In genomic region chr1:35882945-35883680, GRCh38 we compare ENCODE assay signal across 1 cellular context.
TF ChIP-seq lines count a peak whose summit lies in the region.

TSS of gene AGO1 (plus strand) at chr1:35883209. CDS start at chr1:35883422, 213 bp downstream.

TF ChIP-seq in K562, 482 proteins besides CTCF, POLR2A, EP300 and RAD21 (continued from another document and continues in another):
- no peak for TF ChIP-seq ZFPM2 (CRISPR knock-in tag; IDR thresholded peaks at IDR 0.05)
- TF ChIP-seq HMGXB4 (CRISPR knock-in tag; IDR thresholded peaks at IDR 0.05): 0 out of 2 replicates have a peak, but pooled peaks have one; percentile 62
- no peak for TF ChIP-seq HMG20A (CRISPR knock-in tag; conservative IDR thresholded peaks at IDR 0.05)
- TF ChIP-seq ZC3H4 (CRISPR knock-in tag; IDR thresholded peaks at IDR 0.05; ENCODE audit: borderline replicate concordance): no peak
- no peak for TF ChIP-seq ZBTB12 (CRISPR knock-in tag; IDR thresholded peaks at IDR 0.05)
- TF ChIP-seq ZNF655 (CRISPR knock-in tag; IDR thresholded peaks at IDR 0.05): no peak
- TF ChIP-seq FOXJ2 (tag; IDR thresholded peaks at IDR 0.05): 0 out of 2 replicates have a peak, but pooled peaks have one; percentile 14
- no peak for TF ChIP-seq RBM39 (optimal IDR thresholded peaks at IDR 0.05; ENCODE audit: low read depth, low read length)
- TF ChIP-seq SMARCA4 (IDR thresholded peaks at IDR 0.05): no peak
- no peak for TF ChIP-seq SRSF9 (IDR thresholded peaks at IDR 0.05; ENCODE audit: borderline replicate concordance, low read depth, low read length)
- no peak; the same call in 1 of the 2 replicates for TF ChIP-seq SMARCA5 (IDR thresholded peaks at IDR 0.05)
- TF ChIP-seq ZNF586 (CRISPR knock-in tag; conservative IDR thresholded peaks at IDR 0.05): no peak
- TF ChIP-seq NFYB (IDR thresholded peaks at IDR 0.05; ENCODE audit: extremely low read depth, insufficient read length): no peak
- TF ChIP-seq NFXL1 (CRISPR knock-in tag; IDR thresholded peaks at IDR 0.05): 0 out of 2 replicates have a peak, but pooled peaks have one; percentile 23
- peak; percentile 54; the same call in 1 of the 2 replicates for TF ChIP-seq AFF4 (CRISPR knock-in tag; IDR thresholded peaks at IDR 0.05)
- no peak for TF ChIP-seq ZNF785 (CRISPR knock-in tag; IDR thresholded peaks at IDR 0.05)
- TF ChIP-seq ZBTB8A (IDR thresholded peaks at IDR 0.05; ENCODE audit: partially characterized antibody): no peak
- TF ChIP-seq CBFA2T2 (conservative IDR thresholded peaks at IDR 0.05): 0 out of 2 replicates have a peak, but pooled peaks have one; percentile 3
- TF ChIP-seq SIN3A (IDR thresholded peaks at IDR 0.05; ENCODE audit: borderline replicate concordance in 2 of 2, control insufficient read depth in 1 of 2, low read depth in 2 of 2, low read length in 2 of 2): peak; percentile 8 to 48; a peak in 1 of 4 replicates
- TF ChIP-seq HNRNPUL1 (IDR thresholded peaks at IDR 0.05; ENCODE audit: low read length): no peak
- 0 out of 2 replicates have a peak, but pooled peaks have one; percentile 26 for TF ChIP-seq ZNF239 (CRISPR knock-in tag; IDR thresholded peaks at IDR 0.05)
- no peak for TF ChIP-seq IRF9 (tag; IDR thresholded peaks at IDR 0.05)
- no peak for TF ChIP-seq ZNF224 (CRISPR knock-in tag; IDR thresholded peaks at IDR 0.05)
- no peak for TF ChIP-seq HDAC6 (IDR thresholded peaks at IDR 0.05; ENCODE audit: low read depth, low read length)
- peak; percentile 55; the same call in 1 of the 2 replicates for TF ChIP-seq POLR2AphosphoS5 (IDR thresholded peaks at IDR 0.05; ENCODE audit: control insufficient read depth, insufficient read depth, low read depth, low read length)
- TF ChIP-seq FOXK1 (CRISPR knock-in tag; IDR thresholded peaks at IDR 0.05; ENCODE audit: borderline replicate concordance): no peak
- TF ChIP-seq THRAP3 (IDR thresholded peaks at IDR 0.05; ENCODE audit: borderline replicate concordance): no peak
- no peak for TF ChIP-seq MXI1 (IDR thresholded peaks at IDR 0.05; ENCODE audit: low read depth, low read length)
- TF ChIP-seq ZNF143 (CRISPR knock-in tag; IDR thresholded peaks at IDR 0.05): no peak
- TF ChIP-seq ZBTB2 (IDR thresholded peaks at IDR 0.05): no peak
- TF ChIP-seq CREB3L1 (IDR thresholded peaks at IDR 0.05; ENCODE audit: borderline replicate concordance, low read depth): 0 out of 2 replicates have a peak, but pooled peaks have one; percentile 22
- no peak for TF ChIP-seq ZNF12 (CRISPR knock-in tag; IDR thresholded peaks at IDR 0.05)
- peak; percentile 7 for TF ChIP-seq SAP30 (IDR thresholded peaks at IDR 0.05; ENCODE audit: borderline replicate concordance, insufficient read depth, low read depth, low read length, poor library complexity, severe bottlenecking)
- TF ChIP-seq CBX2 (IDR thresholded peaks at IDR 0.05; ENCODE audit: insufficient read depth, low read length, poor library complexity, severe bottlenecking): no peak
- no peak for TF ChIP-seq BCLAF1 (IDR thresholded peaks at IDR 0.05; ENCODE audit: borderline replicate concordance in 1 of 2, control insufficient read depth in 1 of 2, low read depth in 2 of 2, low read length in 1 of 2)
- no peak for TF ChIP-seq MXD1 (CRISPR knock-in tag; IDR thresholded peaks at IDR 0.05; ENCODE audit: borderline replicate concordance, poor library complexity, severe bottlenecking)
- TF ChIP-seq DPF2 (IDR thresholded peaks at IDR 0.05): no peak
- no peak for TF ChIP-seq ARHGAP35 (IDR thresholded peaks at IDR 0.05; ENCODE audit: partially characterized antibody)
- TF ChIP-seq SMAD3 (CRISPR knock-in tag; conservative IDR thresholded peaks at IDR 0.05): peak; percentile 55; the same call in 1 of the 2 replicates
- no peak for TF ChIP-seq MCM5 (IDR thresholded peaks at IDR 0.05; ENCODE audit: low read depth)
- peak; percentile 99 for TF ChIP-seq ZNF764 (CRISPR knock-in tag; IDR thresholded peaks at IDR 0.05; ENCODE audit: low read depth)
- TF ChIP-seq MYNN (IDR thresholded peaks at IDR 0.05): 0 out of 2 replicates have a peak, but pooled peaks have one; percentile 47
- TF ChIP-seq MYNN (CRISPR knock-in tag; IDR thresholded peaks at IDR 0.05): no peak
- TF ChIP-seq SRSF3 (IDR thresholded peaks at IDR 0.05; ENCODE audit: insufficient read depth, low read length): 0 out of 2 replicates have a peak, but pooled peaks have one; percentile 57
- TF ChIP-seq TCF3 (CRISPR knock-in tag; IDR thresholded peaks at IDR 0.05): peak; percentile 31
